9 cellular contexts compared by ENCODE assay signal in genomic region chr17:7703584-7704574, GRCh38. TPM values are rescaled to one million over a fixed set of nuclear protein-coding genes. Genes with fewer than 3 reads are reported as not detected.
DNase-seq lines count a peak whose midpoint lies in the region; ATAC-seq and TF ChIP-seq lines count a peak whose summit lies in the region.
"Had no signal": no experiment of that assay in that cellular context is flagged by ENCODE, and none has a peak within 500 bp of the region (broad histone marks: within the 10 kb centered on the region; RNA-seq: fewer than 3 reads in every experiment).

No MANE protein-coding gene starts in this region.

- peak in 2 of 7 experiments; percentile 16 to 42 for DNase-seq in CD8-positive, alpha-beta T cell
- peak; percentile 98 for DNase-seq in NCI-H1105 (lab: John Stamatoyannopoulos, UW)
- peak; percentile 21 to 56 (median 45) for DNase-seq in body of pancreas
- peak; percentile 17 for DNase-seq in kidney glomerular epithelial cell (lab: John Stamatoyannopoulos, UW)
- DNase-seq in COLO829 (ENCODE audit: low spot score), result no peak
- DNase-seq in stimulated activated CD8-positive, alpha-beta memory T cell treated with anti-CD3 and anti-CD28 coated beads, Interleukin-4, amount 100 ng/mL, for 48 hours, result no peak
- no peak for DNase-seq in tibial nerve (ENCODE audit: low spot score in 2 of 2)

- H3K36me3 Mint-ChIP-seq in CD8-positive, alpha-beta T cell, result peaks cover 25% of the 10 kb centered on the region

- H3K4me1 Mint-ChIP-seq in CD8-positive, alpha-beta T cell (ENCODE audit: low read depth), result peaks cover 19% of the 10 kb centered on the region

- H3K4me1 ChIP-seq in CD8-positive, alpha-beta T cell (ENCODE audit: insufficient read depth, low read length), result peaks cover 16% of the 10 kb centered on the region
- H3K4me1 ChIP-seq in body of pancreas (peaks cover 21% of the 10 kb centered on the region), tibial nerve (peaks cover 0 to 16% (median 9%) of the 10 kb centered on the region in 4 donors)

- no peaks in the 10 kb centered on the region for H3K9me3 ChIP-seq in CD8-positive, alpha-beta T cell (ENCODE audit: low read length)
- no peaks in the 10 kb centered on the region for H3K9me3 ChIP-seq in body of pancreas
- H3K9me3 ChIP-seq in tibial nerve, result no peaks in the 10 kb centered on the region

- TF ChIP-seq CTCF in CD8-positive, alpha-beta T cell (IDR thresholded peaks at IDR 0.05), result no peak
- TF ChIP-seq CTCF in body of pancreas (IDR thresholded peaks at IDR 0.05) (no peak), tibial nerve (IDR thresholded peaks at IDR 0.05) (no peak)

- no peak overlapping the region for H3K27ac Mint-ChIP-seq in CD8-positive, alpha-beta T cell
- H3K27ac Mint-ChIP-seq: stimulated activated naive CD8-positive, alpha-beta T cell treated with anti-CD3 and anti-CD28 coated beads, Interleukin-15, Interleukin-2, amounts not matched to agents 100 ng/mL and 50 ng/mL, for 24 hours had no signal

- TF ChIP-seq EP300 in tibial nerve (IDR thresholded peaks at IDR 0.05), result no peak

- H3K9me3 Mint-ChIP-seq in CD8-positive, alpha-beta T cell, result no peaks in the 10 kb centered on the region
- H3K9me3 Mint-ChIP-seq: stimulated activated naive CD8-positive, alpha-beta T cell treated with anti-CD3 and anti-CD28 coated beads, Interleukin-15, Interleukin-2, amounts not matched to agents 100 ng/mL and 50 ng/mL, for 24 hours had no signal

- intact Hi-C loops in CD8-positive, alpha-beta T cell (cut with DNase I, micrococcal nuclease), result no loop called here
- intact Hi-C loops in body of pancreas (cut with DNase I), result no loop called here

- H3K27ac ChIP-seq in CD8-positive, alpha-beta T cell (ENCODE audit: low read depth, low read length), result no peak overlapping the region
- H3K27ac ChIP-seq in body of pancreas (no peak overlapping the region), tibial nerve (no peak overlapping the region)

- ATAC-seq in CD8-positive, alpha-beta T cell, result peak; percentile 22
- ATAC-seq in body of pancreas (peak; percentile 39), HG03457 (IDR thresholded peaks at IDR 0.05; ENCODE audit: unreplicated experiment) (no peak)

- 30 to 38% methylated on average over 22 to 24 of the region's 24 CpGs for WGBS in body of pancreas, 2 donors
- 23 to 38% methylated on average over 24 of the region's 24 CpGs for WGBS in tibial nerve, 2 donors

- CTCF ChIA-PET in CD8-positive, alpha-beta T cell (lab: Charles Lee), result no interaction called here

- H3K27me3 ChIP-seq in CD8-positive, alpha-beta T cell (ENCODE audit: insufficient read depth, low read length), result peaks cover 12% of the 10 kb centered on the region
- H3K27me3 ChIP-seq in body of pancreas, result peaks cover 0 to 21% of the 10 kb centered on the region in 2 donors
- H3K27me3 ChIP-seq in tibial nerve, result peaks cover 0 to 62% of the 10 kb centered on the region in 2 donors

- POLR2A ChIA-PET in CD8-positive, alpha-beta T cell (lab: Charles Lee), result interaction anchor here (0.6 kb wide), 1 partner anchor 46 kb away, joined by 3 read pairs; no protein-coding TSS in a partner anchor

- H3K4me3 Mint-ChIP-seq in CD8-positive, alpha-beta T cell, result peak overlapping the region; percentile 71

- H3K4me3 ChIP-seq in CD8-positive, alpha-beta T cell (ENCODE audit: low read depth, low read length), result no peak overlapping the region
- no peak overlapping the region for H3K4me3 ChIP-seq in body of pancreas
- no peak overlapping the region for H3K4me3 ChIP-seq in tibial nerve

- no peaks in the 10 kb centered on the region for H3K36me3 ChIP-seq in CD8-positive, alpha-beta T cell (ENCODE audit: insufficient read depth, low read length)
- H3K36me3 ChIP-seq in body of pancreas (replicated peaks in 1 of 2; ENCODE audit: insufficient read depth in 1 of 2, low read depth in 2 of 2) (no peaks in the 10 kb centered on the region), tibial nerve (peaks cover 0 to 45% (median 17%) of the 10 kb centered on the region in 3 donors)

- TF ChIP-seq POLR2A in body of pancreas (IDR thresholded peaks at IDR 0.05), result no peak
- TF ChIP-seq POLR2A in tibial nerve (IDR thresholded peaks at IDR 0.05), result no peak

- peaks cover 50% of the 10 kb centered on the region for H3K27me3 Mint-ChIP-seq in CD8-positive, alpha-beta T cell (ENCODE audit: low read depth)

RNA-seq across cellular contexts. Expression of gene EFNB3, which starts 1.1 kb away (rescaled TPM):
- not detected for total RNA-seq in CD8-positive, alpha-beta T cell
- total RNA-seq in body of pancreas (under 1 TPM; 0.33 to 0.78 TPM), tibial nerve (under 1 TPM in 2 of 4 donors, not detected in 2; 0.20 to 0.21 TPM)

RNA-seq across cellular contexts. Expression of gene DNAH2, which starts 13.7 kb away (rescaled TPM):
- total RNA-seq in CD8-positive, alpha-beta T cell, result not detected
- total RNA-seq in body of pancreas (under 1 TPM; 0.26 to 0.66 TPM), tibial nerve (1 to 10 TPM in 1 of 4 donors, under 1 TPM in 3; under 0.01 to 1.4 (median under 0.01) TPM)

RNA-seq across cellular contexts. Expression of gene WRAP53, which starts 15.6 kb away (rescaled TPM):
- 1 to 10 TPM; 5.2 to 6.6 TPM for total RNA-seq in CD8-positive, alpha-beta T cell
- total RNA-seq in body of pancreas (1 to 10 TPM; 3.4 to 5.6 TPM), tibial nerve (1 to 10 TPM; 3.6 to 8.0 (median 4.8) TPM)

RNA-seq across cellular contexts. Expression of gene TP53, which starts 16.6 kb away (rescaled TPM):
- total RNA-seq in CD8-positive, alpha-beta T cell, result 10 to 100 TPM; 22.3 to 25.3 TPM
- total RNA-seq in body of pancreas, result 10 to 100 TPM; 12.2 TPM
- 10 to 100 TPM; 26.7 to 32.1 (median 30.0) TPM for total RNA-seq in tibial nerve

RNA-seq across cellular contexts. Expression of gene ATP1B2, which starts 53.2 kb away (rescaled TPM):
- under 1 TPM in 1 of 2 experiments, not detected in 1; 0.22 TPM for total RNA-seq in CD8-positive, alpha-beta T cell
- total RNA-seq in body of pancreas, result 1 to 10 TPM in 1 of 2 donors, under 1 TPM in 1; 0.78 to 1.3 TPM
- total RNA-seq in tibial nerve, result 1 to 10 TPM; 1.5 to 3.9 (median 1.9) TPM

Comparison
In these comparisons a context has a peak if more than half of its experiments do, and no peak if none do; other contexts are left out.
1. DNase-seq: peak in NCI-H1105 (single experiment), body of pancreas (4 of 4) and kidney glomerular epithelial cell (single experiment); none in COLO829 (single experiment), stimulated activated CD8-positive, alpha-beta memory T cell treated with anti-CD3 and anti-CD28 coated beads, Interleukin-4, amount 100 ng/mL, for 48 hours (single experiment) and tibial nerve (0 of 2).